In the genomic region with DNA sequence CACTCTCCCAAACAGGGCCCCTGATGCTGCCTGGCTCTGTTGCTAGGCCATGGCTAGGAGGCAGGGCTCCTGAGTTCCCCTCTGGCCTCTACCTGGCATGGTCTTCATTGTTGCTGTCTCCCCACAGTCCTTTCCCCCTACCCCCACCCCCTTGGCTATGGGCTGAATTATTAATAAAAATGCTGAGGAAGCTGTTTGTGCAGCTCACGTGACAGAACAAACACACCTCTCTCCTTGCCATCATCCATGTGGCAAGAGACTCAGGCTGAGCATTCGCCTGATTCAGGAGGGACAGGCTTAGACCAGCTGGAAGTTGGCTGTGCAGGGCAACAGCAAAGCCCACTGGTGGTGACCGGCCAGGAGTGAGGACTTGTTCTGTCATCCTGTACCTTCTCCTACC, we compare ENCODE assay signal across 23 cellular contexts. TPM values are rescaled to one million over a fixed set of nuclear protein-coding genes. Genes with fewer than 3 reads are reported as not detected.
"Had no signal": no experiment of that assay in that cellular context is flagged by ENCODE, and none has a peak within 500 bp of the region (broad histone marks: within the 10 kb centered on the region; RNA-seq: fewer than 3 reads in every experiment).

No MANE protein-coding gene starts in this region.

- H3K9me3 Mint-ChIP-seq: activated B cell treated with CpG ODN at 0.5 μM for 24 hours; activated naive CD4-positive, alpha-beta T cell treated with anti-CD3 and anti-CD28 coated beads, Interleukin-2, amount 10 ng/mL, durations not matched to agents 7 days and 5 days; activated naive CD8-positive, alpha-beta T cell treated with anti-CD3 and anti-CD28 coated beads, Interleukin-2, amount 50 U/mL, for 24 hours; dendritic cell treated with granulocyte-macrophage colony-stimulating factor and Interleukin-4, amounts not matched to agents 40 ng/mL and 50 ng/mL, for 4 days; naive thymus-derived CD4-positive, alpha-beta T cell; neural crest cell; stimulated activated naive B cell treated with anti-CD40 and anti-IgM and Interleukin-4, amounts not matched to agents 10 μg/mL and 1 μg/mL and 100 μg/mL, for 72 hours had no signal

- H3K9me3 ChIP-seq: body of pancreas, lower lobe of right lung, testis, upper lobe of left lung had no signal

- H3K27ac Mint-ChIP-seq: activated B cell treated with CpG ODN at 0.5 μM for 24 hours; activated naive CD4-positive, alpha-beta T cell treated with anti-CD3 and anti-CD28 coated beads, Interleukin-2, amount 10 ng/mL, durations not matched to agents 7 days and 5 days; activated naive CD8-positive, alpha-beta T cell treated with anti-CD3 and anti-CD28 coated beads, Interleukin-2, amount 50 U/mL, for 24 hours; dendritic cell treated with granulocyte-macrophage colony-stimulating factor and Interleukin-4, amounts not matched to agents 40 ng/mL and 50 ng/mL, for 4 days; naive thymus-derived CD4-positive, alpha-beta T cell; stimulated activated naive B cell treated with anti-CD40 and anti-IgM and Interleukin-4, amounts not matched to agents 10 μg/mL and 1 μg/mL and 100 μg/mL, for 72 hours had no signal

- H3K4me3 ChIP-seq: body of pancreas, lower lobe of right lung, testis, upper lobe of left lung had no signal

- H3K36me3 ChIP-seq: lower lobe of right lung had no signal

- H3K4me3 Mint-ChIP-seq: activated B cell treated with CpG ODN at 0.5 μM for 24 hours; activated naive CD4-positive, alpha-beta T cell treated with anti-CD3 and anti-CD28 coated beads, Interleukin-2, amount 10 ng/mL, durations not matched to agents 7 days and 5 days; activated naive CD8-positive, alpha-beta T cell treated with anti-CD3 and anti-CD28 coated beads, Interleukin-2, amount 50 U/mL, for 24 hours; dendritic cell treated with granulocyte-macrophage colony-stimulating factor and Interleukin-4, amounts not matched to agents 40 ng/mL and 50 ng/mL, for 4 days; neural crest cell; stimulated activated naive B cell treated with anti-CD40 and anti-IgM and Interleukin-4, amounts not matched to agents 10 μg/mL and 1 μg/mL and 100 μg/mL, for 72 hours had no signal

- H3K36me3 Mint-ChIP-seq: activated naive CD4-positive, alpha-beta T cell treated with anti-CD3 and anti-CD28 coated beads, Interleukin-2, amount 10 ng/mL, durations not matched to agents 7 days and 5 days; naive thymus-derived CD4-positive, alpha-beta T cell; stimulated activated naive B cell treated with anti-CD40 and anti-IgM and Interleukin-4, amounts not matched to agents 10 μg/mL and 1 μg/mL and 100 μg/mL, for 72 hours had no signal

- ATAC-seq: activated naive CD8-positive, alpha-beta T cell treated with anti-CD3 and anti-CD28 coated beads, Interleukin-2, amount 50 U/mL, for 24 hours; body of pancreas; foreskin keratinocyte; left lobe of liver; lower lobe of right lung; naive thymus-derived CD4-positive, alpha-beta T cell; stimulated activated naive B cell treated with anti-CD40 and anti-IgM and Interleukin-4, amounts not matched to agents 10 μg/mL and 1 μg/mL and 100 μg/mL, for 72 hours had no signal

- DNase-seq: activated B cell treated with CpG ODN at 0.5 μM for 24 hours; activated CD4-positive, alpha-beta T cell treated with anti-CD3 and anti-CD28 coated beads for 4 hours; activated CD4-positive, alpha-beta T cell treated with anti-CD3 and anti-CD28 coated beads, Interleukin-2, amount 50 U/mL, for 48 hours; activated effector memory CD4-positive, alpha-beta T cell treated with anti-CD3 and anti-CD28 coated beads, Interleukin-2, amount 50 U/mL, for 16 hours; activated naive CD4-positive, alpha-beta T cell treated with anti-CD3 and anti-CD28 coated beads, Interleukin-2, amount 10 ng/mL, durations not matched to agents 7 days and 5 days; activated naive CD8-positive, alpha-beta T cell treated with anti-CD3 and anti-CD28 coated beads, Interleukin-2, amount 50 U/mL, for 24 hours; effector CD4-positive, alpha-beta T cell; foreskin keratinocyte; lower lobe of right lung; naive thymus-derived CD4-positive, alpha-beta T cell; occipital lobe; retina; stimulated activated CD4-positive, alpha-beta T cell treated with anti-CD3 and anti-CD28 coated beads, Interleukin-2, amount 100 ng/mL, for 48 hours; stimulated activated CD8-positive, alpha-beta memory T cell treated with anti-CD3 and anti-CD28 coated beads, Interleukin-4, amount 100 ng/mL, for 48 hours; stimulated activated naive B cell treated with anti-CD40 and anti-IgM and Interleukin-4, amounts not matched to agents 10 μg/mL and 1 μg/mL and 100 μg/mL, for 72 hours; T-helper 9 cell; testis; upper lobe of left lung had no signal

- H3K27me3 ChIP-seq: testis had no signal

- H3K27ac ChIP-seq: body of pancreas, foreskin keratinocyte, lower lobe of right lung, testis, upper lobe of left lung had no signal

RNA-seq across cellular contexts. Expression of a gene that starts 4.2 kb away (rescaled TPM):
- total RNA-seq: activated B cell treated with CpG ODN at 0.5 μM for 24 hours; T-helper 1 cell treated with Interleukin-12 subunit alpha and Interleukin-12 subunit beta and Interleukin-4 antibody, amounts not matched to agents 30 ng/mL and 1 ng/mL, for 36 hours had no signal
- polyA plus RNA-seq: naive thymus-derived CD4-positive, alpha-beta T cell had no signal
